In genomic region chr16:88372522-88372921, GRCh38 we compare ENCODE assay signal across 9 cellular contexts.
"Had no signal": no experiment of that assay in that cellular context is flagged by ENCODE, and none has a peak within 500 bp of the region (broad histone marks: within the 10 kb centered on the region; RNA-seq: fewer than 3 reads in every experiment).

No MANE protein-coding gene starts in this region.

- H3K27ac ChIP-seq: GM23248, KMS-11 had no signal

- H2AFZ ChIP-seq: GM23248 had no signal

- H3K9ac ChIP-seq: GM23248, KMS-11 had no signal

- H3K4me3 ChIP-seq: GM23248 had no signal

- H3K4me2 ChIP-seq: KMS-11 had no signal

- DNase-seq: GM23248, GOT3, H9, HCEC 1CT, Karpas-422, KBM-7 had no signal

- FAIRE-seq: H54, HTR-8/SVneo had no signal
